Comparison of ENCODE assay signal across 8 cellular contexts in the genomic region with DNA sequence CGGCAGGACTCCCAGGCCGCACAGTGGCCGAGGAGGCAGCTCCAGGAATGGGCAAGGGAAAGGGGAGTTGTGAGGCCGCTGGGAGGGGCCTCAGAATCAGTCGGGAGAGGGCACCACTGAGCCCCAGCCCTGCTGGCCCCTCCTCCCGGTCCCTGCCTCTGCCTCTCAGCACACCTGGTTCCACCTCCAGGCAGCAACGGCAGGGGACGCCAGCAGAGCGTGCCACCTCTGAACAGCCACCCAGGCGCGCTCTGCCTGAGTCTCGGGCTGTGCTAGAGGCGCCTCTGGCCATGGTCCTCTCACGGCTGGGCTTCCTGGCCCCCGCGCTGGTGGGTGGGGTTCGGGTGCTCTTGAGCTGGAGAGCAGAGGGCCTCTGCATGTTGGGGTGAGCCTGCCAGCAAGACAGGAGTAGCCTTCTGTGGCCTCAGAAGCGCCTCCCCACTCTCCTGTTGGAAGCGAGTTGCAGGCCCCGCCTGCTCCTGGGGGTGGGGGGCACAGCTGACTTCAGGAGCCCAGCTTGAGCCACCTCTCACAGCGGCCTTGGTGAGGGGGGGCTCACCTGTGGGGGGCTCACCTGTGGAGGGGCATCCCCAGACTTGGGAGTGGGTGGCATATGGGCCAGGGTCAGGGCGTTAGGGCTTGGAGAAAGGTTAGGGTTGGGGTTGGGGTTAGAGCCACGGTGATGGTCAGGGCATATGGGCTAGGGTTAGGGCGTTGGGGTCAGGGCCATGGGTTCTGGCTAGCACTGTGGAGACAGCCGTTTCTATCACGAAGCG. TPM values are rescaled to one million over a fixed set of nuclear protein-coding genes. Genes with fewer than 3 reads are reported as not detected.
A peak's percentile ranks its signal among the peaks of the same experiment; 100 is the strongest.
DNase-seq lines count a peak whose midpoint lies in the region; ATAC-seq, FAIRE-seq and TF ChIP-seq lines count a peak whose summit lies in the region.

No MANE protein-coding gene starts in this region.

- no peak for TF ChIP-seq POLR2A in GM12892 (IDR thresholded peaks at IDR 0.05; ENCODE audit: low read depth, low read length)

- no peak overlapping the region for H3K27ac ChIP-seq in BLaER1

- peak overlapping the region; percentile 24 for H3K4me2 ChIP-seq in BLaER1

- TF ChIP-seq CTCF in kidney epithelial cell (IDR thresholded peaks at IDR 0.05; ENCODE audit: insufficient read depth, low read length, poor library complexity, severe bottlenecking) = peak; percentile 70

- H3K27me3 ChIP-seq in BLaER1 (no peaks in the 10 kb centered on the region), kidney epithelial cell (ENCODE audit: control insufficient read depth, insufficient read depth, low read length) (peaks cover 14% of the 10 kb centered on the region)

- H4K20me1 ChIP-seq in BLaER1 = peaks cover 23% of the 10 kb centered on the region; the same call in 1 of the 2 replicates

- peak; percentile 81 for DNase-seq in GM12892 (ENCODE audit: insufficient read length)
- peak in 3 of 5 donors; percentile 10 to 44 (median 41) for DNase-seq in T-helper 1 cell
- no peak for DNase-seq in kidney epithelial cell (ENCODE audit: low read depth)
- DNase-seq in DMS79 (lab: John Stamatoyannopoulos, UW) = no peak
- no peak for DNase-seq in NCI-H524 (lab: John Stamatoyannopoulos, UW)

- no peak for ATAC-seq in GM18907 (IDR thresholded peaks at IDR 0.05; ENCODE audit: unreplicated experiment)
- no peak for ATAC-seq in GM19467 (IDR thresholded peaks at IDR 0.05; ENCODE audit: unreplicated experiment)

- H3K36me3 ChIP-seq in BLaER1 (no peaks in the 10 kb centered on the region), kidney epithelial cell (ENCODE audit: control insufficient read depth, insufficient read depth, low read length) (no peaks in the 10 kb centered on the region)

- FAIRE-seq in GM12892 (lab: Jason Lieb, UNC) = no peak

- H3K9ac ChIP-seq in BLaER1 = no peak overlapping the region

- H3K4me1 ChIP-seq in BLaER1 = peaks cover 78% of the 10 kb centered on the region

- H3K9me3 ChIP-seq in BLaER1 = no peaks in the 10 kb centered on the region

- H3K4me3 ChIP-seq in BLaER1 = no peak overlapping the region
- no peak overlapping the region for H3K4me3 ChIP-seq in kidney epithelial cell (ENCODE audit: low read depth, low read length)

RNA-seq across cellular contexts. Expression of a gene that starts 32.8 kb away (rescaled TPM):
- polyA plus RNA-seq in GM12892 (2012; ENCODE audit: missing spikeins) = 13.3 TPM
- total RNA-seq in kidney epithelial cell = 18.1 and 32.0 TPM in 2 replicates

Comparison
In these comparisons a context has a peak if more than half of its experiments do, and no peak if none do; other contexts are left out.
1. DNase-seq: peak in GM12892 (single experiment) and T-helper 1 cell (3 of 5); none in kidney epithelial cell (single experiment), DMS79 (single experiment) and NCI-H524 (0 of 2).